In genomic region chr1:93844262-93845045, GRCh38 we compare ENCODE assay signal across 7 cellular contexts. TPM values are rescaled to one million over a fixed set of nuclear protein-coding genes. Genes with fewer than 3 reads are reported as not detected.
A peak's percentile ranks its signal among the peaks of the same experiment; 100 is the strongest.
DNase-seq lines count a peak whose midpoint lies in the region; ATAC-seq and TF ChIP-seq lines count a peak whose summit lies in the region.

No MANE protein-coding gene starts in this region.

- peak; percentile 23; the same call in 1 of the 3 replicates for ATAC-seq in DND-41 (ENCODE audit: insufficient read depth, low read depth)
- no peak for ATAC-seq in activated T-cell treated with anti-CD3 and anti-CD28 coated beads, Interleukin-2, amount 50 U/mL, for 4 hours

- peak overlapping the region; percentile 50; the same call in 1 of the 2 replicates for H2AFZ ChIP-seq in DND-41 (ENCODE audit: low read depth, low read length)

- H4K20me1 ChIP-seq in DND-41 (ENCODE audit: insufficient read depth, low read length), result no peaks in the 10 kb centered on the region

- H3K4me1 Mint-ChIP-seq in activated T-cell treated with anti-CD3 and anti-CD28 coated beads, Interleukin-2, amount 50 U/mL, for 4 hours (ENCODE audit: low read depth), result peaks cover 25% of the 10 kb centered on the region

- H3K27me3 Mint-ChIP-seq in activated T-cell treated with anti-CD3 and anti-CD28 coated beads, Interleukin-2, amount 50 U/mL, for 4 hours (ENCODE audit: low read depth), result peaks cover 4% of the 10 kb centered on the region

- peak; percentile 93 for TF ChIP-seq CTCF in DND-41 (IDR thresholded peaks at IDR 0.05; ENCODE audit: borderline replicate concordance, extremely low read depth, low read length, poor library complexity, severe bottlenecking)
- peak; percentile 87 for TF ChIP-seq CTCF in fibroblast of the aortic adventitia (IDR thresholded peaks at IDR 0.05; ENCODE audit: insufficient read depth, low read length)

- peaks cover 33% of the 10 kb centered on the region for H3K4me1 ChIP-seq in DND-41 (ENCODE audit: insufficient read depth, low read length)

- H3K27ac ChIP-seq in DND-41 (ENCODE audit: low read length), result 0 out of 2 replicates have a peak overlapping the region, but pooled peaks have one; percentile 13

- H3K36me3 Mint-ChIP-seq in activated T-cell treated with anti-CD3 and anti-CD28 coated beads, Interleukin-2, amount 50 U/mL, for 4 hours (ENCODE audit: insufficient read depth), result no peaks in the 10 kb centered on the region

- H3K4me3 Mint-ChIP-seq in activated T-cell treated with anti-CD3 and anti-CD28 coated beads, Interleukin-2, amount 50 U/mL, for 4 hours, result no peak overlapping the region

- no peaks in the 10 kb centered on the region for H3K9me3 ChIP-seq in DND-41 (ENCODE audit: insufficient read depth, low read length, severe bottlenecking)

- no peaks in the 10 kb centered on the region; the same call in 1 of the 2 replicates for H3K79me2 ChIP-seq in DND-41 (ENCODE audit: insufficient read depth, low read length)

- DNase-seq in DND-41 (peak; percentile 64), HT1080 (ENCODE audit: low read depth) (peak; percentile 75), NCI-H82 treated with DMSO at 0.1 percent for 48 hours (lab: John Stamatoyannopoulos, UW; ENCODE audit: unreplicated experiment) (peak; percentile 57), fibroblast of the aortic adventitia (ENCODE audit: low read depth) (peak; percentile 91), pons (ENCODE audit: low spot score) (peak; percentile 87), UCSD-AML1 (lab: John Stamatoyannopoulos, UW; ENCODE audit: unreplicated experiment) (no peak)
- peak; percentile 9 for DNase-seq in activated T-cell treated with anti-CD3 and anti-CD28 coated beads, Interleukin-2, amount 50 U/mL, for 4 hours

- peak overlapping the region; percentile 8; the same call in 1 of the 2 replicates for H3K9ac ChIP-seq in DND-41 (ENCODE audit: low read depth, low read length)

- no peaks in the 10 kb centered on the region for H3K27me3 ChIP-seq in DND-41 (ENCODE audit: insufficient read depth, low read length, poor library complexity)

- no peak overlapping the region for H3K4me3 ChIP-seq in DND-41 (ENCODE audit: low read depth in 1 of 2, low read length in 2 of 2)
- no peak overlapping the region for H3K4me3 ChIP-seq in fibroblast of the aortic adventitia (ENCODE audit: low read depth, low read length)

- H3K36me3 ChIP-seq in DND-41 (ENCODE audit: insufficient read depth, low read length), result no peaks in the 10 kb centered on the region; the same call in 1 of the 2 replicates

- H3K9me3 Mint-ChIP-seq in activated T-cell treated with anti-CD3 and anti-CD28 coated beads, Interleukin-2, amount 50 U/mL, for 4 hours, result no peaks in the 10 kb centered on the region

- peak overlapping the region; percentile 70 for H3K4me2 ChIP-seq in DND-41 (ENCODE audit: insufficient read depth, low read length)

RNA-seq across cellular contexts. Expression of gene DNTTIP2, which starts 34.6 kb away (rescaled TPM):
- total RNA-seq in HT1080 (2014; rRNA removed; shearing (Covaris generic)), result 55.8 and 63.7 TPM in 2 replicates
- polyA plus RNA-seq in HT1080 (2015; cell fraction: cytosol; rRNA removed), result 33.6 and 34.5 TPM in 2 replicates
- polyA plus RNA-seq in HT1080 (2015; cell fraction: nucleus; rRNA removed), result 85.7 and 100 TPM in 2 replicates
- 100 to 1,000 TPM; 135 to 143 (median 141) TPM for total RNA-seq in activated T-cell treated with anti-CD3 and anti-CD28 coated beads, Interleukin-2, amount 50 U/mL, for 4 hours
- 39.0 and 40.2 TPM in 2 replicates for total RNA-seq in fibroblast of the aortic adventitia (ENCODE audit: low replicate concordance)
